Comparison of ENCODE assay signal across 8 cellular contexts in the genomic region with DNA sequence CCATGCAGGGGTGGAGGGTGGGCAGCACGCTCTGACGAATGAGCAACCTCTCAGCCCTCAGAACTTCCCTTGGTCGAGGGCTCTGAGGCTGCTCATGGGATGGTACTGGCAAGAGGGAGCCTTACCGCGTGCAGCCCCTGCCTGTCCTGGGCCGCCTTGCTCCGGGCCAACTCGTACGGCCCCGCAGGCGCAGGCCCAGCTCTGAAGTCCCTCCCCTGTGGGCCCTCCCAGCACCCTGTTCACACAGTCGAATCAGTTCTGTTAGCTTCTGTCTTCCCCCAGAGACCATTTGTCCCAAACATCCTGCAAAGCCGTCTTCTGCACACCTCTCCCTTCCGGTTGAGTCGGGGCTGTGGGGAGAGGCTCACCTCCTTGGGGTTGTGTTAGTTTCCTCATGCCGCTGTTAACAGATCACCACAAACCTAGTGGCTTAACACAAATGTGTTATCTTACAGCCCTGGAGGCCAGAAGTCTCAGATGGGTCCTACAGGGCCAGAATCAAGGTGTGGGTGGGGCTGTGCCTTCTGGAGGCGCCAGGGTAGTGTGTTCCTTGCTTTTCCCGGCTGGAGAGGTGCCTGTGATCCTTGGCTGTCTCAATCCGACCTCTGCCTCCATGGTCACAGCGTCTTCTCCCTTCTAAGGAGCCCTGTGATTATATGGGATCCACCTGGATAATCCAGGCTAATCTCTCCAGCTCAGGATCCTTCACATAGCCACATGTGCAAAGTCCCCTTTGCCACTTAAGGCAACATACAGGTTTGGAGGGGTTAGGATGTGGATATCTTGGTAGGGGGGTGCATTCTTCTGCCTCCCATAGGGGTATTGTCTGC.
DNase-seq lines count a peak whose midpoint lies in the region; TF ChIP-seq lines count a peak whose summit lies in the region.

No MANE protein-coding gene starts in this region.

- H3K4me2 ChIP-seq in BLaER1 treated with 17β-estradiol and CSF1 and Interleukin-3, amounts not matched to agents 10 nM and 100 nM: peak overlapping the region; percentile 80 to 100 (median 94)

- peaks cover 0 to 8% (median 6%) of the 10 kb centered on the region in 11 experiments; a peak in 14 of 22 replicates for H3K9me3 ChIP-seq in BLaER1 treated with 17β-estradiol and CSF1 and Interleukin-3, amounts not matched to agents 10 nM and 100 nM (replicated peaks in 1 of 11)

- H3K27ac ChIP-seq in BLaER1 treated with 17β-estradiol and CSF1 and Interleukin-3, amounts not matched to agents 10 nM and 100 nM: peak overlapping the region in 10 of 11 experiments; percentile 74 to 96 (median 90); a peak in 20 of 22 replicates

- H3K27me3 ChIP-seq in BLaER1 treated with 17β-estradiol and CSF1 and Interleukin-3, amounts not matched to agents 10 nM and 100 nM: no peaks in the 10 kb centered on the region

- H4K20me1 ChIP-seq in BLaER1 treated with 17β-estradiol and CSF1 and Interleukin-3, amounts not matched to agents 10 nM and 100 nM: peaks cover 0 to 23% (median 5%) of the 10 kb centered on the region in 11 experiments; a peak in 9 of 22 replicates

- peak overlapping the region; percentile 46 to 93 (median 89); a peak in 20 of 22 replicates for H3K9ac ChIP-seq in BLaER1 treated with 17β-estradiol and CSF1 and Interleukin-3, amounts not matched to agents 10 nM and 100 nM

- peaks cover 92 to 95% (median 93%) of the 10 kb centered on the region in 10 experiments for H3K4me1 ChIP-seq in BLaER1 treated with 17β-estradiol and CSF1 and Interleukin-3, amounts not matched to agents 10 nM and 100 nM

- H3K4me3 ChIP-seq in BLaER1 treated with 17β-estradiol and CSF1 and Interleukin-3, amounts not matched to agents 10 nM and 100 nM: peak overlapping the region; percentile 69 to 91 (median 80)

- TF ChIP-seq CTCF in GM20000 (IDR thresholded peaks at IDR 0.05; ENCODE audit: extremely low read depth, missing control alignments): no peak

- peak; percentile 84 for DNase-seq in GM20000 (ENCODE audit: low spot score)
- DNase-seq in NCI-H82 (lab: John Stamatoyannopoulos, UW): peak; percentile 90
- peak; percentile 28 for DNase-seq in activated gamma-delta T cell treated with anti-CD3 and anti-CD28 coated beads, Interleukin-2, amount 50 U/mL, for 16 hours (ENCODE audit: low read depth)
- peak; percentile 69 for DNase-seq in hepatic stellate cell (ENCODE audit: low spot score)
- peak in 2 of 3 donors; percentile 19 to 40 for DNase-seq in stimulated activated CD4-positive, alpha-beta T cell treated with anti-CD3 and anti-CD28 coated beads, Interleukin-12 subunit alpha, Interleukin-12 subunit beta, amount 100 ng/mL, for 48 hours (ENCODE audit: low read depth in 2 of 3, low spot score in 1 of 3)
- DNase-seq in NCI-H1436 (lab: John Stamatoyannopoulos, UW): no peak
- no peak for DNase-seq in SIG-M5 (lab: John Stamatoyannopoulos, UW)

- peaks cover 7 to 12% (median 9%) of the 10 kb centered on the region in 11 experiments for H3K36me3 ChIP-seq in BLaER1 treated with 17β-estradiol and CSF1 and Interleukin-3, amounts not matched to agents 10 nM and 100 nM

Comparison
In these comparisons a context has a peak if more than half of its experiments do, and no peak if none do; other contexts are left out.
1. DNase-seq: peak in GM20000 (single experiment), NCI-H82 (single experiment), activated gamma-delta T cell treated with anti-CD3 and anti-CD28 coated beads, Interleukin-2, amount 50 U/mL, for 16 hours (single experiment), hepatic stellate cell (single experiment) and stimulated activated CD4-positive, alpha-beta T cell treated with anti-CD3 and anti-CD28 coated beads, Interleukin-12 subunit alpha, Interleukin-12 subunit beta, amount 100 ng/mL, for 48 hours (2 of 3); none in NCI-H1436 (single experiment) and SIG-M5 (single experiment).